10 cellular contexts compared by ENCODE assay signal in genomic region chr12:54337280-54337842, GRCh38. TPM values are rescaled to one million over a fixed set of nuclear protein-coding genes. Genes with fewer than 3 reads are reported as not detected.
DNase-seq lines count a peak whose midpoint lies in the region; TF ChIP-seq lines count a peak whose summit lies in the region.
"Had no signal": no experiment of that assay in that cellular context is flagged by ENCODE, and none has a peak within 500 bp of the region (broad histone marks: within the 10 kb centered on the region; RNA-seq: fewer than 3 reads in every experiment).

No MANE protein-coding gene starts in this region.

- 58 to 67% methylated on average over 2 to 3 of the region's 3 CpGs for WGBS in transverse colon (ENCODE audit: low coverage in 1 of 2), 2 donors

- no peak for TF ChIP-seq POLR2A in transverse colon (IDR thresholded peaks at IDR 0.05)

- TF ChIP-seq CTCF in left ventricle myocardium inferior (IDR thresholded peaks at IDR 0.05; ENCODE audit: borderline replicate concordance) (peak; percentile 14), transverse colon (IDR thresholded peaks at IDR 0.05) (peak in 1 of 5 experiments; percentile 1)

- intact Hi-C loops in left ventricle myocardium inferior (cut with micrococcal nuclease) (no loop called here), transverse colon (cut with DNase I; ENCODE audit: low total_unique reads) (no loop called here)

- no peaks in the 10 kb centered on the region for H3K27me3 ChIP-seq in left ventricle myocardium inferior (ENCODE audit: low read depth)
- no peaks in the 10 kb centered on the region for H3K27me3 ChIP-seq in transverse colon
- H3K27me3 ChIP-seq: SJSA1 had no signal

- peaks cover 52% of the 10 kb centered on the region for H3K4me1 ChIP-seq in left ventricle myocardium inferior
- peaks cover 10 to 48% (median 27%) of the 10 kb centered on the region in 4 donors for H3K4me1 ChIP-seq in transverse colon

- H3K9me3 ChIP-seq in left ventricle myocardium inferior (replicated peaks) (no peaks in the 10 kb centered on the region), transverse colon (no peaks in the 10 kb centered on the region)
- H3K9me3 ChIP-seq: SJSA1 had no signal

- in situ Hi-C loops in transverse colon (cut with MboI; ENCODE audit: low pct_ligation_motif_present in 1 of 4, low pct_unique_long_range_greater_than_20kb in 1 of 4, low sequenced_read_pairs in 3 of 4) (no loop called here), ACHN (cut with HindIII; ENCODE audit: low pct_ligation_motif_present, low pct_unique_long_range_greater_than_20kb, low sequenced_read_pairs) (no loop called here)

- H3K4me3 ChIP-seq in left ventricle myocardium inferior, result no peak overlapping the region
- no peak overlapping the region for H3K4me3 ChIP-seq in transverse colon
- H3K4me3 ChIP-seq: lung, SJSA1 had no signal

- no peak for TF ChIP-seq EP300 in transverse colon (IDR thresholded peaks at IDR 0.05; ENCODE audit: low read depth)

- H3K27ac ChIP-seq in left ventricle myocardium inferior (replicated peaks), result peak overlapping the region; percentile 72
- peak overlapping the region; percentile 40 to 68 (median 61) for H3K27ac ChIP-seq in transverse colon
- H3K27ac ChIP-seq: 22Rv1, SJSA1 had no signal

- DNase-seq in DMS153 (lab: John Stamatoyannopoulos, UW) (peak; percentile 8), DMS153 treated with DMSO at 0.1 percent for 48 hours (lab: John Stamatoyannopoulos, UW; ENCODE audit: unreplicated experiment) (no peak), left ventricle myocardium inferior (no peak), transverse colon (no peak), EL (no peak), ACHN (no peak)
- DNase-seq: stimulated activated CD8-positive, alpha-beta memory T cell treated with anti-CD3 and anti-CD28 coated beads, Interleukin-4, amount 100 ng/mL, for 48 hours had no signal

- H3K36me3 ChIP-seq in left ventricle myocardium inferior, result peaks cover 21% of the 10 kb centered on the region
- H3K36me3 ChIP-seq in transverse colon, result peaks cover 0 to 14% (median 2%) of the 10 kb centered on the region in 4 donors

RNA-seq across cellular contexts. Expression of gene COPZ1, which starts 12.4 kb away (rescaled TPM):
- total RNA-seq in left ventricle myocardium inferior (110 TPM), transverse colon (10 to 100 TPM; 25.8 to 79.6 (median 63.6) TPM)

RNA-seq across cellular contexts. Expression of gene GPR84, which starts 26.9 kb away (rescaled TPM):
- total RNA-seq in left ventricle myocardium inferior (not detected), transverse colon (not detected)
- total RNA-seq: SJSA1 had no signal

RNA-seq across cellular contexts. Expression of gene NFE2, which starts 36.5 kb away (rescaled TPM):
- total RNA-seq in left ventricle myocardium inferior (0.71 TPM), transverse colon (not detected)
- total RNA-seq: SJSA1 had no signal

RNA-seq across cellular contexts. Expression of gene ZNF385A, which starts 47.2 kb away (rescaled TPM):
- total RNA-seq in left ventricle myocardium inferior (7.1 TPM), transverse colon (10 to 100 TPM in 1 of 4 donors, 1 to 10 TPM in 3; 1.9 to 17.5 (median 5.7) TPM)

RNA-seq across cellular contexts. Expression of gene HNRNPA1, which starts 56.8 kb away (rescaled TPM):
- total RNA-seq in left ventricle myocardium inferior, result 423 TPM
- total RNA-seq in transverse colon, result 100 to 1,000 TPM; 104 to 747 (median 326) TPM
